In genomic region chrX:132071260-132071659, GRCh38 we compare ENCODE assay signal across 10 cellular contexts. TPM values are rescaled to one million over a fixed set of nuclear protein-coding genes. Genes with fewer than 3 reads are reported as not detected.
DNase-seq lines count a peak whose midpoint lies in the region; ATAC-seq, FAIRE-seq and TF ChIP-seq lines count a peak whose summit lies in the region.
"Had no signal": no experiment of that assay in that cellular context is flagged by ENCODE, and none has a peak within 500 bp of the region (broad histone marks: within the 10 kb centered on the region; RNA-seq: fewer than 3 reads in every experiment).

No MANE protein-coding gene starts in this region.

- POLR2A ChIA-PET in CD8-positive, alpha-beta T cell (lab: Charles Lee) = interaction anchor here (1.6 kb wide), 1 partner anchor 49 kb away, joined by 3 read pairs; the partner anchor contains the start of gene STK26
- POLR2A ChIA-PET in K562 (lab: Yijun Ruan, JAX) = no interaction called here

- H3K9me1 ChIP-seq in K562 (ENCODE audit: control insufficient read depth, insufficient read depth, low read length) = no peaks in the 10 kb centered on the region

- no peak overlapping the region for H3K27ac Mint-ChIP-seq in CD8-positive, alpha-beta T cell

- H3K4me2 ChIP-seq in K562 (ENCODE audit: insufficient read depth, low read length) = no peak overlapping the region

- no peak for FAIRE-seq in K562 (lab: Jason Lieb, UNC)

- H3K4me1 Mint-ChIP-seq in CD8-positive, alpha-beta T cell (ENCODE audit: low read depth) = peaks cover under 1% of the 10 kb centered on the region

- H3K79me2 ChIP-seq in K562 (ENCODE audit: control insufficient read depth, insufficient read depth, low read length) = no peaks in the 10 kb centered on the region

- no peaks in the 10 kb centered on the region for H3K36me3 ChIP-seq in CD8-positive, alpha-beta T cell (ENCODE audit: insufficient read depth, low read length)
- H3K36me3 ChIP-seq in K562 (ENCODE audit: control insufficient read depth, insufficient read depth, low read length) (peaks cover 82% of the 10 kb centered on the region), liver (ENCODE audit: control insufficient read depth in 4 of 4, insufficient read depth in 3 of 4, low read depth in 1 of 4, low read length in 3 of 4) (no peaks in the 10 kb centered on the region), colonic mucosa (no peaks in the 10 kb centered on the region)

- no peak for ATAC-seq in CD8-positive, alpha-beta T cell
- ATAC-seq in K562 (peak; percentile 64), HG03095 (IDR thresholded peaks at IDR 0.05; ENCODE audit: unreplicated experiment) (no peak), Right ventricle myocardium superior (ENCODE audit: poor library complexity) (no peak)

- TF ChIP-seq POLR2A in K562 (conservative IDR thresholded peaks at IDR 0.05) = no peak

- H4K20me1 ChIP-seq in K562 (replicated peaks; ENCODE audit: control insufficient read depth, insufficient read depth, low read length) = no peaks in the 10 kb centered on the region

- H3K9me3 Mint-ChIP-seq in CD8-positive, alpha-beta T cell = no peaks in the 10 kb centered on the region

- H3K36me3 Mint-ChIP-seq in CD8-positive, alpha-beta T cell = peaks cover 43% of the 10 kb centered on the region

- intact Hi-C loops in CD8-positive, alpha-beta T cell (cut with DNase I, micrococcal nuclease) = loop anchor here (1.0 to 5.0 kb wide), 3 partner anchors 174 to 230 kb away; no protein-coding TSS in a partner anchor
- intact Hi-C loops in K562 (cut with micrococcal nuclease) (loop anchor here (2.0 to 5.0 kb wide), 3 partner anchors 54 to 229 kb away; no protein-coding TSS in a partner anchor), colonic mucosa (cut with DNase I) (loop anchor here (10.0 kb wide), 1 partner anchor 216 kb away; no protein-coding TSS in a partner anchor), Right ventricle myocardium superior (cut with DNase I) (no loop called here)

- no peak overlapping the region for H3K27ac ChIP-seq in CD8-positive, alpha-beta T cell (ENCODE audit: low read depth, low read length)
- H3K27ac ChIP-seq in K562 (ENCODE audit: extremely low read depth, low read depth, low read length) (no peak overlapping the region), liver (ENCODE audit: low read depth in 1 of 2, low read length in 2 of 2) (no peak overlapping the region), colonic mucosa (no peak overlapping the region)

- no peak overlapping the region for H2AFZ ChIP-seq in K562 (ENCODE audit: low read depth, low read length)

- CTCF ChIA-PET in CD8-positive, alpha-beta T cell (lab: Charles Lee) = interaction anchor here (1.1 to 1.3 kb wide), 5 partner anchors 16 to 230 kb away, joined by 3 to 6 read pairs (median 3); partner anchors contain the start of gene RAP2C
- CTCF ChIA-PET in K562 (lab: Yijun Ruan, JAX; ENCODE audit: low intra/inter-chr PET ratio) = interaction anchor here (1.2 kb wide), 2 partner anchors 217 to 230 kb away, joined by 8 read pairs; no protein-coding TSS in a partner anchor

- TF ChIP-seq RAD21 in K562 (CRISPR knock-in tag; conservative IDR thresholded peaks at IDR 0.05 in 1 of 2, IDR thresholded peaks at IDR 0.05 in 1 of 2) (peak; percentile 35 to 61), liver (IDR thresholded peaks at IDR 0.05) (peak; percentile 66 to 70)

- no peaks in the 10 kb centered on the region for H3K27me3 ChIP-seq in CD8-positive, alpha-beta T cell (ENCODE audit: insufficient read depth, low read length)
- H3K27me3 ChIP-seq in K562 (ENCODE audit: control insufficient read depth in 2 of 2, insufficient read depth in 2 of 2, low read length in 2 of 2) (no peaks in the 10 kb centered on the region), liver (ENCODE audit: control insufficient read depth in 4 of 4, insufficient read depth in 4 of 4, low read length in 3 of 4) (peaks cover 0 to 3% (median 0%) of the 10 kb centered on the region in 4 donors), colonic mucosa (no peaks in the 10 kb centered on the region)

- no peaks in the 10 kb centered on the region for H3K4me1 ChIP-seq in CD8-positive, alpha-beta T cell (ENCODE audit: insufficient read depth, low read length)
- H3K4me1 ChIP-seq in K562 (replicated peaks in 1 of 2; ENCODE audit: control insufficient read depth in 2 of 2, insufficient read depth in 2 of 2, low read length in 2 of 2) (no peaks in the 10 kb centered on the region), liver (ENCODE audit: control insufficient read depth in 4 of 4, insufficient read depth in 4 of 4, low read length in 3 of 4) (no peaks in the 10 kb centered on the region), colonic mucosa (no peaks in the 10 kb centered on the region)

- DNase-seq in CD8-positive, alpha-beta T cell = no peak
- DNase-seq in LHCN-M2 (ENCODE audit: low read depth) = peak; percentile 1
- DNase-seq in K562 (ENCODE audit: extremely low read depth in 1 of 4, low spot score in 3 of 4) = peak in 3 of 4 experiments; percentile 7 to 14 (median 10)
- no peak for DNase-seq in colonic mucosa
- DNase-seq in T-helper 1 cell = no peak
- DNase-seq in Right ventricle myocardium superior = no peak
- DNase-seq: hippocampal formation; stimulated activated CD4-positive, alpha-beta T cell treated with anti-CD3 and anti-CD28 coated beads, Interleukin-15, amount 100 ng/mL, for 24 hours had no signal

- H3K4me3 ChIP-seq in CD8-positive, alpha-beta T cell (ENCODE audit: low read depth, low read length) = no peak overlapping the region
- H3K4me3 ChIP-seq in K562 (no peak overlapping the region), liver (ENCODE audit: low read depth in 1 of 3, low read length in 3 of 3) (no peak overlapping the region), colonic mucosa (no peak overlapping the region)

- BruUV-seq in K562 (replicated peaks; lab: Mats Ljungman, UMichigan) = no TSS peak

- TF ChIP-seq CTCF in CD8-positive, alpha-beta T cell (IDR thresholded peaks at IDR 0.05) = peak; percentile 34
- peak in 2 of 3 experiments; percentile 22 to 52; a peak in 3 of 6 replicates for TF ChIP-seq CTCF in K562 (IDR thresholded peaks at IDR 0.05 in 2 of 3, conservative IDR thresholded peaks at IDR 0.05 in 1 of 3; ENCODE audit: insufficient read depth in 2 of 3, low read depth in 1 of 3, low read length in 3 of 3)
- peak; percentile 23 for TF ChIP-seq CTCF in liver (IDR thresholded peaks at IDR 0.05; ENCODE audit: low read depth, low read length, missing input control)
- no peak for TF ChIP-seq CTCF in colonic mucosa (IDR thresholded peaks at IDR 0.05)

- no peak overlapping the region for H3K4me3 Mint-ChIP-seq in CD8-positive, alpha-beta T cell

- no peak for TF ChIP-seq EP300 in K562 (IDR thresholded peaks at IDR 0.05; ENCODE audit: low read length)

- H3K9ac ChIP-seq in K562 (ENCODE audit: insufficient read depth in 1 of 2, low read depth in 2 of 2, low read length in 2 of 2) = no peak overlapping the region
- H3K9ac ChIP-seq in liver (ENCODE audit: low read depth in 1 of 2, low read length in 2 of 2) = no peak overlapping the region
- H3K9ac ChIP-seq in colonic mucosa (ENCODE audit: low read depth in 2 of 2, low read length in 2 of 2) = no peak overlapping the region

- no peaks in the 10 kb centered on the region for H3K9me3 ChIP-seq in CD8-positive, alpha-beta T cell (ENCODE audit: low read length)
- no peaks in the 10 kb centered on the region for H3K9me3 ChIP-seq in K562 (replicated peaks; ENCODE audit: control insufficient read depth, insufficient read depth, low read depth, low read length)
- H3K9me3 ChIP-seq in liver (ENCODE audit: control insufficient read depth in 4 of 4, low read length in 3 of 4) = no peaks in the 10 kb centered on the region
- H3K9me3 ChIP-seq in colonic mucosa = no peaks in the 10 kb centered on the region

- H3K27me3 Mint-ChIP-seq in CD8-positive, alpha-beta T cell (ENCODE audit: low read depth) = no peaks in the 10 kb centered on the region

- in situ Hi-C loops in K562 (cut with MboI) = loop anchor here (5.0 kb wide), 1 partner anchor 229 kb away; no protein-coding TSS in a partner anchor

RNA-seq across cellular contexts. Expression of gene STK26, which starts 48.2 kb away (rescaled TPM):
- 10 to 100 TPM; 33.8 to 34.1 TPM for total RNA-seq in CD8-positive, alpha-beta T cell
- 4.4 and 4.7 TPM in 2 replicates for total RNA-seq in LHCN-M2 (2014; rRNA removed)
- 0.32 TPM for polyA plus RNA-seq in LHCN-M2 (2012)
- total RNA-seq in K562 (2011; cell fraction: chromatin; rRNA removed; ENCODE audit: low replicate concordance) = 7.1 and 28.5 TPM in 2 replicates
- 4.2 and 6.4 TPM in 2 replicates for total RNA-seq in K562 (2011; cell fraction: nucleolus; rRNA removed)
- 8.8 and 15.3 TPM in 2 replicates for total RNA-seq in K562 (2011; cell fraction: nucleoplasm; rRNA removed)
- 40.8 and 43.4 TPM in 2 replicates for total RNA-seq in K562 (2014; rRNA removed)
- 72.9 and 82.8 TPM in 2 replicates for total RNA-seq in K562 (2014; rRNA removed; fragmentation: Illumina TruSeq; extraction: Trizol)
- 66.8 and 72.3 TPM in 2 replicates for total RNA-seq in K562 (2015; rRNA removed; fragmentation: Illumina TruSeq; extraction: Trizol)
- total RNA-seq in K562 (2021) = 50.1 and 50.7 TPM in 2 replicates
- 29.4 and 50.9 TPM in 2 replicates for polyA plus RNA-seq in K562 (2011; rRNA removed)
- 6.9 and 10.6 TPM in 2 replicates for polyA plus RNA-seq in K562 (2011; cell fraction: cytosol; rRNA removed)
- 17.8 and 22.4 TPM in 2 replicates for polyA plus RNA-seq in K562 (2011; cell fraction: nucleus; rRNA removed)
- 31.4 and 44.2 TPM in 2 replicates for polyA plus RNA-seq in K562 (2012)
- 53.0 and 64.7 TPM in 2 replicates for polyA plus RNA-seq in K562 (2014; fragmentation: Illumina TruSeq; extraction: Trizol)
- 10 to 100 TPM; 28.1 to 29.3 TPM for polyA plus RNA-seq in K562 (2014; fragmentation: Nextera tagmentation; extraction: Ambion mirVana)
- polyA plus RNA-seq in K562 (2014; rRNA removed) = 38.6 and 39.5 TPM in 2 replicates
- 33.6 and 42.1 TPM in 2 replicates for polyA minus RNA-seq in K562 (2011; rRNA and poly(A)+ RNA removed)
- polyA minus RNA-seq in K562 (2011; cell fraction: cytosol; rRNA and poly(A)+ RNA removed) = 18.1 and 24.6 TPM in 2 replicates
- polyA minus RNA-seq in K562 (2011; cell fraction: nucleus; rRNA and poly(A)+ RNA removed) = 11.6 and 13.8 TPM in 2 replicates
- total RNA-seq in liver = 10 to 100 TPM in 1 of 2 donors, 1 to 10 TPM in 1; 3.3 to 16.9 TPM
- polyA plus RNA-seq in liver = 1 to 10 TPM; 2.0 to 3.4 TPM
- total RNA-seq in colonic mucosa = 10 to 100 TPM; 19.2 to 21.9 TPM
- total RNA-seq in Right ventricle myocardium superior = 0.51 TPM

RNA-seq across cellular contexts. Expression of gene FRMD7, which starts 56.6 kb away (rescaled TPM):
- total RNA-seq in CD8-positive, alpha-beta T cell = not detected
- total RNA-seq in LHCN-M2 (2014; rRNA removed) (not detected in 2 replicates), K562 (2014; rRNA removed) (not detected in 2 replicates), K562 (2014; rRNA removed; fragmentation: Illumina TruSeq; extraction: Trizol) (not detected in 2 replicates), K562 (2015; rRNA removed; fragmentation: Illumina TruSeq; extraction: Trizol) (not detected in 2 replicates), K562 (2021) (not detected in 2 replicates), liver (under 1 TPM in 1 of 2 donors, not detected in 1; 0.08 TPM), colonic mucosa (not detected), Right ventricle myocardium superior (not detected)
- polyA plus RNA-seq in LHCN-M2 (2012) = not detected
- total RNA-seq in K562 (2011; cell fraction: chromatin; rRNA removed; ENCODE audit: low replicate concordance) = not detected in 2 replicates
- not detected in 2 replicates for total RNA-seq in K562 (2011; cell fraction: nucleolus; rRNA removed)
- not detected in 2 replicates for total RNA-seq in K562 (2011; cell fraction: nucleoplasm; rRNA removed)
- polyA plus RNA-seq in K562 (2011; rRNA removed) (not detected in 2 replicates), K562 (2014; fragmentation: Illumina TruSeq; extraction: Trizol) (not detected in 2 replicates), K562 (2014; fragmentation: Nextera tagmentation; extraction: Ambion mirVana) (under 1 TPM in 1 of 2 experiments, not detected in 1; 0.06 TPM), K562 (2014; rRNA removed) (0.09 TPM in 1 of 2 replicates, not detected in the other), liver (under 1 TPM; 0.03 to 0.14 TPM)
- not detected in 2 replicates for polyA plus RNA-seq in K562 (2011; cell fraction: cytosol; rRNA removed)
- not detected in 2 replicates for polyA plus RNA-seq in K562 (2011; cell fraction: nucleus; rRNA removed)
- not detected in 2 replicates for polyA plus RNA-seq in K562 (2012)
- not detected in 2 replicates for polyA minus RNA-seq in K562 (2011; rRNA and poly(A)+ RNA removed)
- not detected in 2 replicates for polyA minus RNA-seq in K562 (2011; cell fraction: cytosol; rRNA and poly(A)+ RNA removed)
- not detected in 2 replicates for polyA minus RNA-seq in K562 (2011; cell fraction: nucleus; rRNA and poly(A)+ RNA removed)

Comparison
In these comparisons a context has a peak if more than half of its experiments do, and no peak if none do; other contexts are left out.
1. DNase-seq: peak in LHCN-M2 (single experiment) and K562 (3 of 4); none in CD8-positive, alpha-beta T cell (0 of 7), colonic mucosa (single experiment), T-helper 1 cell (0 of 5) and Right ventricle myocardium superior (single experiment).